8 cellular contexts compared by ENCODE assay signal in the genomic region with DNA sequence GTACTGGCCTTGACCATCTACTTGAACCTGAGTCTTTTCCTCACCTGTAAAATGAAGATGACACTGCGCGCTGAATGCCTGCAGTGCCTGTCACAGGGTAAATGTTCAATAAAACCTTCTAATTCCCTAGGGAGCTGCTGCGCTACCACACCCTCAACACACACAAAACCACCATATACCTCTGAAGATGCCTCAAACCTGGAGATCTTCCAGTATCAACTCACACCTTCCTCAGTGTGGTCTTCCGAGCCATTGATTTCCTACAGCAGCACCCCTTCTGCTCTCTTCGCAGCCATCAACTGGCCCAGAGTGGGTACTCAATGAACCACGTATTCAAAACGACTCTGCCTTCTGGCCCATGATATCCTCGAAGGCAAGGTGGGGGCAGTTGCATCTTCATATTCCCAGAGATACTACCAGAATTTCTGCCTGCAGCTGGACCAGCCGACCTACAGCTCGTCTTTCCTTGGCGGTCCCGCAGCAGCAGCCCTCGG. TPM values are rescaled to one million over a fixed set of nuclear protein-coding genes. Genes with fewer than 3 reads are reported as not detected.
DNase-seq lines count a peak whose midpoint lies in the region; ATAC-seq and TF ChIP-seq lines count a peak whose summit lies in the region.

No MANE protein-coding gene starts in this region.

- no peaks in the 10 kb centered on the region; the same call in 1 of the 2 replicates for H3K9me3 ChIP-seq in SJSA1 (replicated peaks)
- no peaks in the 10 kb centered on the region for H3K9me3 ChIP-seq in gastrocnemius medialis

- no peaks in the 10 kb centered on the region for H3K27me3 ChIP-seq in SJSA1 (replicated peaks)
- no peaks in the 10 kb centered on the region for H3K27me3 ChIP-seq in gastrocnemius medialis

- peak overlapping the region; percentile 92 to 97 for H3K4me3 Mint-ChIP-seq in activated T-cell treated with anti-CD3 and anti-CD28 coated beads, Interleukin-2, amount 50 U/mL, for 72 hours

- no peaks in the 10 kb centered on the region for H3K27me3 Mint-ChIP-seq in activated T-cell treated with anti-CD3 and anti-CD28 coated beads, Interleukin-2, amount 50 U/mL, for 72 hours (ENCODE audit: low read depth)

- intact Hi-C loops in gastrocnemius medialis (cut with DNase I; ENCODE audit: low total_unique reads) = loop anchor here (1.0 to 5.0 kb wide), 3 partner anchors 30 to 133 kb away; no protein-coding TSS in a partner anchor

- H3K4me1 ChIP-seq in SJSA1 (replicated peaks) (peaks cover 9% of the 10 kb centered on the region), gastrocnemius medialis (peaks cover 34 to 40% of the 10 kb centered on the region in 2 donors)

- ATAC-seq in activated T-cell treated with anti-CD3 and anti-CD28 coated beads, Interleukin-2, amount 50 U/mL, for 72 hours (replicated peaks in 1 of 2) = no peak
- peak in 1 of 2 donors; percentile 0 for ATAC-seq in gastrocnemius medialis
- no peak for ATAC-seq in GM21515 (IDR thresholded peaks at IDR 0.05; ENCODE audit: unreplicated experiment)

- H3K36me3 ChIP-seq in SJSA1 (peaks cover 57% of the 10 kb centered on the region), gastrocnemius medialis (peaks cover 0 to 39% of the 10 kb centered on the region in 2 donors)

- H3K9me3 Mint-ChIP-seq in activated T-cell treated with anti-CD3 and anti-CD28 coated beads, Interleukin-2, amount 50 U/mL, for 72 hours = no peaks in the 10 kb centered on the region

- H3K4me1 Mint-ChIP-seq in activated T-cell treated with anti-CD3 and anti-CD28 coated beads, Interleukin-2, amount 50 U/mL, for 72 hours (ENCODE audit: low read depth) = peaks cover 49% of the 10 kb centered on the region

- peak overlapping the region; percentile 99 for H3K27ac ChIP-seq in SJSA1
- H3K27ac ChIP-seq in gastrocnemius medialis = peak overlapping the region; percentile 91 to 94 (median 92)

- in situ Hi-C loops in gastrocnemius medialis (cut with MboI; ENCODE audit: low sequenced_read_pairs in 4 of 4) = no loop called here

- TF ChIP-seq POLR2A in gastrocnemius medialis (IDR thresholded peaks at IDR 0.05) = no peak

- TF ChIP-seq CTCF in fibroblast of pulmonary artery (IDR thresholded peaks at IDR 0.05; ENCODE audit: low read length, missing control alignments) (no peak), gastrocnemius medialis (IDR thresholded peaks at IDR 0.05 in 4 of 5, conservative IDR thresholded peaks at IDR 0.05 in 1 of 5) (no peak)

- H3K4me3 ChIP-seq in SJSA1 (peak overlapping the region; percentile 82), fibroblast of pulmonary artery (replicated peaks; ENCODE audit: low read depth, low read length) (peak overlapping the region; percentile 67), gastrocnemius medialis (peak overlapping the region; percentile 81 to 97 (median 93))

- peak overlapping the region; percentile 100 for H3K27ac Mint-ChIP-seq in activated T-cell treated with anti-CD3 and anti-CD28 coated beads, Interleukin-2, amount 50 U/mL, for 72 hours

- DNase-seq in activated T-cell treated with anti-CD3 and anti-CD28 coated beads, Interleukin-2, amount 50 U/mL, for 72 hours = no peak
- DNase-seq in activated T-cell treated with anti-CD3 and anti-CD28 coated beads for 4 hours (no peak), SJSA1 (ENCODE audit: low read depth in 1 of 2, low spot score in 2 of 2) (no peak), fibroblast of pulmonary artery (ENCODE audit: low read depth) (no peak), gastrocnemius medialis (no peak), dedifferentiated amniotic fluid mesenchymal stem cell (ENCODE audit: extremely low spot score) (no peak), RKO (ENCODE audit: low spot score) (no peak)

- peaks cover 34 to 49% of the 10 kb centered on the region in 2 donors for H3K36me3 Mint-ChIP-seq in activated T-cell treated with anti-CD3 and anti-CD28 coated beads, Interleukin-2, amount 50 U/mL, for 72 hours (ENCODE audit: insufficient read depth in 2 of 2)

RNA-seq across cellular contexts. Expression of a gene that starts 0.7 kb away (rescaled TPM):
- 1,000 to 10,000 TPM; 2,781 to 2,931 TPM for total RNA-seq in activated T-cell treated with anti-CD3 and anti-CD28 coated beads, Interleukin-2, amount 50 U/mL, for 72 hours
- total RNA-seq in SJSA1 (2014; rRNA removed; shearing (Covaris generic)) = 400 and 799 TPM in 2 replicates
- total RNA-seq in gastrocnemius medialis = 1,000 to 10,000 TPM in 2 of 4 donors, 100 to 1,000 TPM in 2; 765 to 1,204 (median 990) TPM

RNA-seq across cellular contexts. Expression of a gene that starts 44.2 kb away (rescaled TPM):
- 1 to 10 TPM; 1.2 to 1.8 TPM for total RNA-seq in activated T-cell treated with anti-CD3 and anti-CD28 coated beads, Interleukin-2, amount 50 U/mL, for 72 hours
- 0.87 and 1.5 TPM in 2 replicates for total RNA-seq in SJSA1 (2014; rRNA removed; shearing (Covaris generic))
- total RNA-seq in gastrocnemius medialis = 100 to 1,000 TPM; 133 to 308 (median 181) TPM

Comparison
In these comparisons a context has a peak if more than half of its experiments do, and no peak if none do; other contexts are left out.
1. RNA of a gene that starts 44.2 kb away (total RNA-seq): 133 to 308 TPM in gastrocnemius medialis; 1.2 to 1.8 TPM in activated T-cell treated with anti-CD3 and anti-CD28 coated beads, Interleukin-2, amount 50 U/mL, for 72 hours and 0.87 to 1.5 TPM in SJSA1; every median in the first group is over 10 times any median in the second.
2. Peak in every context shown above with its lines, with median percentiles within 50 percentile points of each other: H3K4me3 ChIP-seq.